7 cellular contexts compared by ENCODE assay signal in the genomic region with DNA sequence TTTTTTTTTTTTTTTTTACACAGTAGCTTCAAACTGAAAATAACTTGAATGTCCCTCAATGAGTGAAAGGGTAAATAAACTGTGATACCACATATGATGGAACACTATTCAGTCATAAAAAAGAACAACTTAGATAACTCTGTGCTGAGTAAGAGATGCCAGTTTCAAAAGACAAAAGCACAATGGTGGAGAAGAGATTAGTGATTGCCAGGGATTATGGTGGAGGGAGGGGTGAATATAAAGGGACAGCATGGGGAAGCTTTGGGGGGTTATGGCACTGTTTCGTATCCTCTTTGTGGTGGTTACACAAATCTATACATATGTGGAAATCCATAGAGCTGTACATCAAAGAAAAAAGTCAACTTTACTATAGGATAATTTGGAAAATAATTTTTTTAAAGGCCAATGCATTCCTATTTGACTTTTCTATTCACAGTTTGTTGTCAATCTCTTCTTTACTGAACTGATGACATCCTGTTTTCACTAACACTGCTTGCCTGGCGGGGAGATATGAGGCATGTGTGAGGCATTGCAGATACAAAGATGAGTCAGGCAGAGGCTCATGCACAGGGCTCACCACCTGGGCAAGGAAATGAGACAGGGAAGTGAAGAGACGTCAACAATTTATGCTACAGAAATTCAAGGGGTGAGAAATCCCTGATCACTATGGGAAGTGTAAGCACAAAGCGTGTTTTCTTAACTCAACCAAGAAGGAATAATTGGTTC.
DNase-seq lines count a peak whose midpoint lies in the region; ATAC-seq, FAIRE-seq and TF ChIP-seq lines count a peak whose summit lies in the region.

No MANE protein-coding gene starts in this region.

- H4K20me1 ChIP-seq in GM12878 (ENCODE audit: control insufficient read depth, insufficient read depth), result no peaks in the 10 kb centered on the region

- H3K9me3 Mint-ChIP-seq in osteocyte (ENCODE audit: unreplicated experiment), result no peaks in the 10 kb centered on the region

- CTCF ChIA-PET in GM12878 (lab: Yijun Ruan, JAX), result interaction anchor here (0.7 to 1.4 kb wide), 5 partner anchors 9 to 628 kb away, joined by 3 to 6 read pairs (median 4); no protein-coding TSS in a partner anchor

- POLR2A ChIA-PET in GM12878 (lab: Charles Lee), result interaction anchor here (0.6 kb wide), 1 partner anchor 828 kb away, joined by 3 read pairs; no protein-coding TSS in a partner anchor

- peaks cover 24% of the 10 kb centered on the region for H3K4me1 Mint-ChIP-seq in osteocyte (ENCODE audit: unreplicated experiment)

- H3K36me3 ChIP-seq in GM12878 (ENCODE audit: control insufficient read depth in 2 of 2, insufficient read depth in 2 of 2, low read length in 1 of 2), result no peaks in the 10 kb centered on the region

- H3K27ac ChIP-seq in GM12878 (ENCODE audit: control insufficient read depth, insufficient read depth), result no peak overlapping the region

- peak; percentile 74 for ATAC-seq in GM19025 (IDR thresholded peaks at IDR 0.05; ENCODE audit: low read depth, unreplicated experiment)
- peak; percentile 92 for ATAC-seq in HG03095 (IDR thresholded peaks at IDR 0.05; ENCODE audit: unreplicated experiment)
- ATAC-seq in GM12878, result peak; percentile 91
- no peak for ATAC-seq in Right ventricle myocardium inferior

- no peaks in the 10 kb centered on the region for H3K27me3 Mint-ChIP-seq in osteocyte (ENCODE audit: unreplicated experiment)

- H3K79me2 ChIP-seq in GM12878 (ENCODE audit: control insufficient read depth, insufficient read depth, low read length), result no peaks in the 10 kb centered on the region

- BruUV-seq in GM12878 (replicated peaks; lab: Mats Ljungman, UMichigan), result no TSS peak

- H3K36me3 Mint-ChIP-seq in osteocyte (ENCODE audit: unreplicated experiment), result no peaks in the 10 kb centered on the region

- RAD21 ChIA-PET in GM12878 (lab: Charles Lee; ENCODE audit: unreplicated experiment), result interaction anchor here (0.6 kb wide), 1 partner anchor 283 kb away, joined by 3 read pairs; no protein-coding TSS in a partner anchor

- no peak overlapping the region for H3K9ac ChIP-seq in GM12878 (ENCODE audit: control insufficient read depth, insufficient read depth, low read length)

- no peaks in the 10 kb centered on the region for H3K27me3 ChIP-seq in GM12878 (replicated peaks in 1 of 2; ENCODE audit: control insufficient read depth in 2 of 2, insufficient read depth in 2 of 2, low read length in 1 of 2)

- no peak overlapping the region for H3K4me2 ChIP-seq in GM12878 (ENCODE audit: control insufficient read depth, insufficient read depth)

- no peak overlapping the region for H2AFZ ChIP-seq in GM12878 (ENCODE audit: control insufficient read depth, low read depth, low read length)

- FAIRE-seq in GM12878 (lab: Jason Lieb, UNC), result no peak

- no peak for TF ChIP-seq CTCF in GM12878 (IDR thresholded peaks at IDR 0.05 in 2 of 3, conservative IDR thresholded peaks at IDR 0.05 in 1 of 3; ENCODE audit: control insufficient read depth in 2 of 3, extremely low read depth in 1 of 3, insufficient read depth in 1 of 3, low read depth in 3 of 3, low read length in 3 of 3)
- no peak for TF ChIP-seq CTCF in osteocyte (IDR thresholded peaks at IDR 0.05)

- H3K4me1 ChIP-seq in GM12878 (ENCODE audit: control insufficient read depth, insufficient read depth, low read length), result 0 out of 2 replicates have a peak, but pooled peaks cover 4% of the 10 kb centered on the region

- TF ChIP-seq RAD21 in GM12878 (IDR thresholded peaks at IDR 0.05; ENCODE audit: insufficient read depth, low read depth, low read length), result no peak

- in situ Hi-C loops in GM12878 (cut with MboI), result loop anchor here (5.0 kb wide), 1 partner anchor 562 kb away; the partner anchor contains the start of gene HLX

- SMC1A ChIA-PET in GM12878 (lab: Charles Lee; ENCODE audit: uncharacterized antibody, unreplicated experiment), result interaction anchor here (0.7 to 2.6 kb wide), 4 partner anchors 18 to 732 kb away, joined by 3 to 9 read pairs (median 3); no protein-coding TSS in a partner anchor

- H3K4me3 ChIP-seq in GM12878, result no peak overlapping the region

- intact Hi-C loops in GM12878 (cut with micrococcal nuclease; ENCODE audit: unreplicated experiment) (loop anchor here (5.0 to 10.0 kb wide), 3 partner anchors 174 to 1016 kb away; no protein-coding TSS in a partner anchor), Right ventricle myocardium inferior (cut with DNase I) (loop anchor here (5.0 to 10.0 kb wide), 4 partner anchors 172 to 627 kb away; no protein-coding TSS in a partner anchor)

- no peaks in the 10 kb centered on the region for H3K9me3 ChIP-seq in GM12878 (replicated peaks; ENCODE audit: control insufficient read depth, insufficient read depth, low read length)

- TF ChIP-seq POLR2A in GM12878 (IDR thresholded peaks at IDR 0.05; ENCODE audit: low read depth, low read length), result no peak

- peak overlapping the region; percentile 71 for H3K27ac Mint-ChIP-seq in osteocyte (ENCODE audit: unreplicated experiment)

- 21% methylated on average over 4 of the region's 4 CpGs for WGBS in GM12878 (ENCODE audit: insufficient coverage, insufficient replicate concordance, low lambda C conversion rate, missing lambda C conversion rate)

- no peak overlapping the region for H3K4me3 Mint-ChIP-seq in osteocyte (ENCODE audit: unreplicated experiment)

- no peak for TF ChIP-seq EP300 in GM12878 (IDR thresholded peaks at IDR 0.05; ENCODE audit: borderline replicate concordance in 1 of 2, control insufficient read depth in 1 of 2, low read depth in 2 of 2, low read length in 2 of 2)

- DNase-seq in T-helper 1 cell (peak in 4 of 5 donors; percentile 12 to 86 (median 14)), GM12878 (ENCODE audit: low read depth, low spot score) (peak; percentile 52), osteocyte (ENCODE audit: extremely low spot score, unreplicated experiment) (no peak), foreskin melanocyte (no peak), Right ventricle myocardium inferior (ENCODE audit: missing footprints) (no peak)

TF ChIP-seq in GM12878, 131 proteins besides CTCF, POLR2A, EP300 and RAD21 (continues in another document):
- TF ChIP-seq ATF7 (IDR thresholded peaks at IDR 0.05; ENCODE audit: low read depth), result peak; percentile 28; the same call in 1 of the 2 replicates
- TF ChIP-seq NBN (IDR thresholded peaks at IDR 0.05), result no peak
- TF ChIP-seq CEBPZ (IDR thresholded peaks at IDR 0.05; ENCODE audit: low read depth, low read length), result no peak
- TF ChIP-seq CREM (IDR thresholded peaks at IDR 0.05; ENCODE audit: low read depth), result no peak
- peak; percentile 61 for TF ChIP-seq SPI1 (IDR thresholded peaks at IDR 0.05; ENCODE audit: borderline replicate concordance, insufficient read depth, low read depth, low read length)
- no peak for TF ChIP-seq ZSCAN29 (IDR thresholded peaks at IDR 0.05)
- TF ChIP-seq JUNB (IDR thresholded peaks at IDR 0.05), result peak; percentile 61
- no peak for TF ChIP-seq MYB (IDR thresholded peaks at IDR 0.05; ENCODE audit: borderline replicate concordance, low read depth, low read length)
- 0 out of 2 replicates have a peak, but pooled peaks have one; percentile 16 for TF ChIP-seq IRF4 (IDR thresholded peaks at IDR 0.05; ENCODE audit: low read depth, low read length)
- TF ChIP-seq ETV6 (conservative IDR thresholded peaks at IDR 0.05 in 1 of 2, IDR thresholded peaks at IDR 0.05 in 1 of 2; ENCODE audit: borderline replicate concordance in 1 of 2, low read depth in 1 of 2), result peak in 1 of 2 experiments; percentile 74; a peak in 2 of 4 replicates
- no peak for TF ChIP-seq NR2F1 (conservative IDR thresholded peaks at IDR 0.05)
- peak; percentile 71; the same call in 1 of the 2 replicates for TF ChIP-seq TCF3 (IDR thresholded peaks at IDR 0.05; ENCODE audit: borderline replicate concordance, insufficient read depth, low read depth, low read length)
- TF ChIP-seq CBX3 (IDR thresholded peaks at IDR 0.05; ENCODE audit: borderline replicate concordance, low read depth), result no peak
- TF ChIP-seq BCL11A (IDR thresholded peaks at IDR 0.05; ENCODE audit: low read depth, low read length), result 0 out of 2 replicates have a peak, but pooled peaks have one; percentile 64
- TF ChIP-seq CHD2 (IDR thresholded peaks at IDR 0.05; ENCODE audit: borderline replicate concordance, low read depth, low read length), result no peak
- TF ChIP-seq TCF12 (IDR thresholded peaks at IDR 0.05; ENCODE audit: low read depth, low read length), result no peak
- peak in 1 of 2 experiments; percentile 32; a peak in 1 of 4 replicates for TF ChIP-seq IKZF2 (IDR thresholded peaks at IDR 0.05)

Comparison
In these comparisons a context has a peak if more than half of its experiments do, and no peak if none do; other contexts are left out.
1. DNase-seq: peak in T-helper 1 cell (4 of 5) and GM12878 (single experiment); none in osteocyte (single experiment), foreskin melanocyte (single experiment) and Right ventricle myocardium inferior (single experiment).